In the genomic region with DNA sequence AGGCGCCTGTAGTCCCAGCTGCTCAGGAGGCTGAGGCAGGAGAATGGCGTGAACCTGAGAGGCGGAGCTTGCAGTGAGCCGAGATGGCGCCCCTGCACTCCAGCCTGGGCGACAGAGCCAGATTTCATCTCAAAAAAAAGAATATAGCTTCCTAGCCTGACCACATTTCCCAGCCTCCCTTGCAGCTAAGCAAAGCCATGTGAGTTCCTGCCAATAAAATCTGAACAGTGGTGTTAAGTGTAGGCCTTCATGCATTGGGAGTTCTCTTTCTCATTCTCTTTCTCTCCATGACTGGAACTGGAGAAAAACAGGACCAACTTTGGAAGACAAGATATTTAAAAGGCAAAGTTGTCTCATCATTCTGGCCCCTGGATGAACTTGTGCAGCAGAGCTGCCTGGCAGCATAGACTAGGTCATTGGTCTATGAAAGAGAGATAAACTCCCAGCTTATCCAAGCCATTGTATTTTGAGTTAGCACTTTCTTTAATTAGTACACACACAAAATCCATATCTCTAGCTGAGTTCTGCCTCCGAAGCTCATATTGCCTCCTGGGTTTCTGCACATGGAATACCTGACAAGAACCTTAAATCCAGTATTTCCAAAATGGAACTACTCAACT, we compare ENCODE assay signal across 37 cellular contexts.
"Had no signal": no experiment of that assay in that cellular context is flagged by ENCODE, and none has a peak within 500 bp of the region (broad histone marks: within the 10 kb centered on the region; RNA-seq: fewer than 3 reads in every experiment).

No MANE protein-coding gene starts in this region.

- H3K9me3 ChIP-seq: adrenal gland, body of pancreas, breast epithelium had no signal

- H3K27me3 Mint-ChIP-seq: activated CD4-positive, alpha-beta memory T cell treated with anti-CD3 and anti-CD28 coated beads for 36 hours had no signal

- H3K27ac ChIP-seq: adrenal gland, body of pancreas, brain microvascular endothelial cell, breast epithelium, VCaP had no signal

- H3K9me3 Mint-ChIP-seq: activated CD4-positive, alpha-beta memory T cell treated with anti-CD3 and anti-CD28 coated beads for 36 hours; activated CD4-positive, alpha-beta T cell treated with anti-CD3 and anti-CD28 coated beads, Interleukin-2, amount 10 ng/mL, durations not matched to agents 24 days and 14 days; activated CD8-positive, alpha-beta T cell treated with anti-CD3 and anti-CD28 coated beads for 36 hours; activated naive CD8-positive, alpha-beta T cell treated with anti-CD3 and anti-CD28 coated beads for 36 hours; activated T-cell treated with anti-CD3 and anti-CD28 coated beads, Interleukin-2, amount 50 U/mL, for 4 hours; activated T-cell treated with anti-CD3 and anti-CD28 coated beads, Interleukin-2, amount 50 U/mL, for 72 hours; activated T-helper 1 cell treated with anti-CD3 and anti-CD28 coated beads, Interleukin-12 subunit alpha, Interleukin-12 subunit beta, Interleukin-2, Interleukin-4 antibody, amounts not matched to agents 30 ng/mL and 10 ng/mL and 1 ng/mL, durations not matched to agents 14 hours and 24 hours and 36 hours; activated T-helper 17 cell treated with anti-CD3 and anti-CD28 coated beads, Interleukin-2, amount 50 U/mL, for 72 hours; T-helper 1 cell treated with Interleukin-12 subunit alpha and Interleukin-12 subunit beta and Interleukin-4 antibody, amounts not matched to agents 30 μg/mL and 1 μg/mL, for 36 hours; T-helper 2 cell treated with Interferon-gamma antibody and Interleukin-4, amounts not matched to agents 5 μg/mL and 100 μg/mL, for 36 hours had no signal

- H3K4me3 Mint-ChIP-seq: activated B cell treated with CpG ODN at 0.5 μM for 24 hours; activated CD4-positive, alpha-beta memory T cell treated with anti-CD3 and anti-CD28 coated beads for 36 hours; activated CD4-positive, alpha-beta T cell treated with anti-CD3 and anti-CD28 coated beads, Interleukin-2, amount 10 ng/mL, durations not matched to agents 24 days and 14 days; activated CD8-positive, alpha-beta T cell treated with anti-CD3 and anti-CD28 coated beads for 36 hours; activated naive CD4-positive, alpha-beta T cell treated with anti-CD3 and anti-CD28 coated beads for 36 hours; activated naive CD8-positive, alpha-beta T cell treated with anti-CD3 and anti-CD28 coated beads for 36 hours; activated T-cell treated with anti-CD3 and anti-CD28 coated beads, Interleukin-2, amount 50 U/mL, for 4 hours; activated T-cell treated with anti-CD3 and anti-CD28 coated beads, Interleukin-2, amount 50 U/mL, for 72 hours; activated T-helper 1 cell treated with anti-CD3 and anti-CD28 coated beads, Interleukin-12 subunit alpha, Interleukin-12 subunit beta, Interleukin-2, Interleukin-4 antibody, amounts not matched to agents 30 ng/mL and 10 ng/mL and 1 ng/mL, durations not matched to agents 14 hours and 24 hours and 36 hours; activated T-helper 17 cell treated with anti-CD3 and anti-CD28 coated beads, Interleukin-2, amount 50 U/mL, for 72 hours; T-helper 1 cell treated with Interleukin-12 subunit alpha and Interleukin-12 subunit beta and Interleukin-4 antibody, amounts not matched to agents 30 μg/mL and 1 μg/mL, for 36 hours; T-helper 2 cell treated with Interferon-gamma antibody and Interleukin-4, amounts not matched to agents 5 μg/mL and 100 μg/mL, for 36 hours had no signal

- H3K27ac Mint-ChIP-seq: activated B cell treated with CpG ODN at 0.5 μM for 24 hours; activated CD4-positive, alpha-beta memory T cell treated with anti-CD3 and anti-CD28 coated beads for 36 hours; activated CD4-positive, alpha-beta T cell treated with anti-CD3 and anti-CD28 coated beads, Interleukin-2, amount 10 ng/mL, durations not matched to agents 24 days and 14 days; activated CD8-positive, alpha-beta T cell treated with anti-CD3 and anti-CD28 coated beads for 36 hours; activated naive CD4-positive, alpha-beta T cell treated with anti-CD3 and anti-CD28 coated beads for 36 hours; activated naive CD4-positive, alpha-beta T cell treated with anti-CD3 and anti-CD28 coated beads, Interleukin-2, amount 50 U/mL, for 72 hours; activated naive CD8-positive, alpha-beta T cell treated with anti-CD3 and anti-CD28 coated beads for 36 hours; activated T-cell treated with anti-CD3 and anti-CD28 coated beads, Interleukin-2, amount 50 U/mL, for 72 hours; activated T-helper 1 cell treated with anti-CD3 and anti-CD28 coated beads, Interleukin-12 subunit alpha, Interleukin-12 subunit beta, Interleukin-2, Interleukin-4 antibody, amounts not matched to agents 30 ng/mL and 10 ng/mL and 1 ng/mL, durations not matched to agents 14 hours and 24 hours and 36 hours; activated T-helper 17 cell treated with anti-CD3 and anti-CD28 coated beads, Interleukin-2, amount 50 U/mL, for 72 hours; T-helper 1 cell treated with Interleukin-12 subunit alpha and Interleukin-12 subunit beta and Interleukin-4 antibody, amounts not matched to agents 30 μg/mL and 1 μg/mL, for 36 hours; T-helper 2 cell treated with Interferon-gamma antibody and Interleukin-4, amounts not matched to agents 5 μg/mL and 100 μg/mL, for 36 hours had no signal

- H3K36me3 Mint-ChIP-seq: activated CD4-positive, alpha-beta memory T cell treated with anti-CD3 and anti-CD28 coated beads for 36 hours; activated naive CD4-positive, alpha-beta T cell treated with anti-CD3 and anti-CD28 coated beads, Interleukin-2, amount 50 U/mL, for 72 hours; activated naive CD8-positive, alpha-beta T cell treated with anti-CD3 and anti-CD28 coated beads for 36 hours had no signal

- H3K4me1 ChIP-seq: adrenal gland, breast epithelium had no signal

- H3K36me3 ChIP-seq: adrenal gland, brain microvascular endothelial cell, breast epithelium had no signal

- H3K4me1 Mint-ChIP-seq: activated B cell treated with CpG ODN at 0.5 μM for 24 hours; activated CD4-positive, alpha-beta T cell treated with anti-CD3 and anti-CD28 coated beads, Interleukin-2, amount 10 ng/mL, durations not matched to agents 24 days and 14 days; activated naive CD8-positive, alpha-beta T cell treated with anti-CD3 and anti-CD28 coated beads for 36 hours; activated T-helper 17 cell treated with anti-CD3 and anti-CD28 coated beads, Interleukin-2, amount 50 U/mL, for 72 hours had no signal

- H3K4me3 ChIP-seq: adrenal gland, body of pancreas, breast epithelium had no signal

- DNase-seq: activated B cell treated with CpG ODN at 0.5 μM for 24 hours; activated CD4-positive, alpha-beta memory T cell treated with anti-CD3 and anti-CD28 coated beads for 36 hours; activated CD4-positive, alpha-beta T cell treated with anti-CD3 and anti-CD28 coated beads for 4 hours; activated CD4-positive, alpha-beta T cell treated with anti-CD3 and anti-CD28 coated beads, Interleukin-2, amount 10 ng/mL, durations not matched to agents 24 days and 14 days; activated CD4-positive, alpha-beta T cell treated with anti-CD3 and anti-CD28 coated beads, Interleukin-2, amount 50 U/mL, for 1 hour; activated CD4-positive, alpha-beta T cell treated with anti-CD3 and anti-CD28 coated beads, Interleukin-2, amount 50 U/mL, for 4 hours; activated CD4-positive, CD25-positive, alpha-beta regulatory T cell treated with anti-CD3 and anti-CD28 coated beads, Interleukin-2, amount 50 U/mL, for 72 hours; activated CD8-positive, alpha-beta memory T cell treated with anti-CD3 and anti-CD28 coated beads, Interleukin-2, amount 50 U/mL, for 4 hours; activated CD8-positive, alpha-beta T cell treated with anti-CD3 and anti-CD28 coated beads for 36 hours; activated effector memory CD4-positive, alpha-beta T cell treated with anti-CD3 and anti-CD28 coated beads, Interleukin-2, amount 50 U/mL, for 16 hours; activated gamma-delta T cell treated with Interleukin-2 at 50 U/mL for 16 hours; activated naive CD4-positive, alpha-beta T cell; activated naive CD4-positive, alpha-beta T cell treated with anti-CD3 and anti-CD28 coated beads for 36 hours; activated naive CD4-positive, alpha-beta T cell treated with anti-CD3 and anti-CD28 coated beads, Interleukin-2, amount 50 U/mL, for 16 hours; activated naive CD8-positive, alpha-beta T cell treated with anti-CD3 and anti-CD28 coated beads for 36 hours; activated T-cell treated with anti-CD3 and anti-CD28 coated beads for 4 hours; activated T-cell treated with anti-CD3 and anti-CD28 coated beads, Interleukin-2, amount 50 U/mL, for 1 hour; activated T-cell treated with anti-CD3 and anti-CD28 coated beads, Interleukin-2, amount 50 U/mL, for 4 hours; activated T-cell treated with anti-CD3 and anti-CD28 coated beads, Interleukin-2, amount 50 U/mL, for 72 hours; adrenal gland; amniotic stem cell; aorta; body of pancreas; brain microvascular endothelial cell; central memory CD4-positive, alpha-beta T cell; T-helper 1 cell; T-helper 2 cell; T-helper 9 cell had no signal

- H3K27me3 ChIP-seq: adrenal gland, body of pancreas, brain microvascular endothelial cell, breast epithelium had no signal

- FAIRE-seq: astrocyte, TTC549 had no signal
